ENCODE assay signal across 28 cellular contexts in the genomic region with DNA sequence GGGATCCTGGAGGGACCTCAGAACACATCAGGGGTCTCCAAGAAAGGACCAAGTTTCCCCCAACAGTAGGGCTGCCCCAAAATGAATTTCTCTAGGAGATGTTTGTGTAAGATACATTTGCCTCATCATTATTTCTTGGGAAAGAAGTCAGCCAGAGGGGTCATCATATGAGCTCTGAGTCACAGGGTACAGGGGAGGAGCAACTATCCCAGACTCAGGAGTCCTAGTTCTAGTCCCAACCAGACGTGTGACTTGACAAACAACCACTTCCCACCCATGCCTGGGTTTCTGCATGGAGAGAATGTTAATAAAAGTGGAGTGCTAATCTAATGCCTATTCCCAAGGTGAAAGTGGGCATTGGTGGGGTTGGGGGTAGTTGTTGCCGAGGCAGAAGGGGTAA.
DNase-seq lines count a peak whose midpoint lies in the region; ATAC-seq and TF ChIP-seq lines count a peak whose summit lies in the region.
"Had no signal": no experiment of that assay in that cellular context is flagged by ENCODE, and none has a peak within 500 bp of the region (broad histone marks: within the 10 kb centered on the region; RNA-seq: fewer than 3 reads in every experiment).

No MANE protein-coding gene starts in this region.

- TF ChIP-seq CTCF in mammary epithelial cell (conservative IDR thresholded peaks at IDR 0.05 in 1 of 2, IDR thresholded peaks at IDR 0.05 in 1 of 2; ENCODE audit: extremely low read depth in 1 of 2, insufficient read depth in 1 of 2, low read depth in 1 of 2, low read length in 2 of 2) (no peak), gastroesophageal sphincter (IDR thresholded peaks at IDR 0.05) (no peak), suprapubic skin (IDR thresholded peaks at IDR 0.05) (no peak)

- in situ Hi-C loops in mammary epithelial cell (cut with MboI; ENCODE audit: low sequenced_read_pairs in 2 of 2), result no loop called here

- no peaks in the 10 kb centered on the region for H3K27me3 ChIP-seq in mammary epithelial cell (ENCODE audit: insufficient read depth, low read length)
- H3K27me3 ChIP-seq in gastroesophageal sphincter, result peaks cover 9% of the 10 kb centered on the region
- peaks cover 8% of the 10 kb centered on the region for H3K27me3 ChIP-seq in suprapubic skin
- H3K27me3 ChIP-seq: adrenal gland, cardiac muscle cell, ovary, SJCRH30 had no signal

- dilution Hi-C loops in mammary epithelial cell (cut with HindIII; ENCODE audit: low sequenced_read_pairs), result no loop called here

- ATAC-seq in gastroesophageal sphincter, result peak; percentile 55
- no peak for ATAC-seq in HG03378 (IDR thresholded peaks at IDR 0.05; ENCODE audit: unreplicated experiment)
- ATAC-seq: activated T-cell treated with anti-CD3 and anti-CD28 coated beads, Interleukin-2, amount 50 U/mL, for 4 hours; HepG2 had no signal

- H3K9me3 ChIP-seq in mammary epithelial cell (replicated peaks; ENCODE audit: insufficient read depth, low read length), result no peaks in the 10 kb centered on the region
- H3K9me3 ChIP-seq in gastroesophageal sphincter, result no peaks in the 10 kb centered on the region
- H3K9me3 ChIP-seq in suprapubic skin, result no peaks in the 10 kb centered on the region
- H3K9me3 ChIP-seq: adrenal gland, ovary, SJCRH30 had no signal

- H3K27ac ChIP-seq in mammary epithelial cell (ENCODE audit: insufficient read depth, low read depth, low read length) (no peak overlapping the region), gastroesophageal sphincter (peak overlapping the region in 1 of 4 donors; percentile 3), suprapubic skin (peak overlapping the region; percentile 23)
- H3K27ac ChIP-seq: adrenal gland, C4-2B, cardiac muscle cell, ovary, SJCRH30 had no signal

- H3K36me3 ChIP-seq in mammary epithelial cell (ENCODE audit: insufficient read depth, low read length) (no peaks in the 10 kb centered on the region), gastroesophageal sphincter (no peaks in the 10 kb centered on the region), suprapubic skin (no peaks in the 10 kb centered on the region)
- H3K36me3 ChIP-seq: adrenal gland, cardiac muscle cell, ovary, SJCRH30 had no signal

- 95% methylated on average over 2 of the region's 2 CpGs for WGBS in mammary epithelial cell (ENCODE audit: low coverage, missing lambda C conversion rate)
- WGBS in gastroesophageal sphincter (ENCODE audit: low coverage in 1 of 2), 2 donors, result 71 to 83% methylated on average over 2 of the region's 2 CpGs
- 72% methylated on average over 2 of the region's 2 CpGs for WGBS in suprapubic skin

- TF ChIP-seq EP300 in gastroesophageal sphincter (IDR thresholded peaks at IDR 0.05), result no peak
- no peak for TF ChIP-seq EP300 in suprapubic skin (IDR thresholded peaks at IDR 0.05)

- H3K4me1 ChIP-seq in mammary epithelial cell (ENCODE audit: insufficient read depth, low read length) (no peaks in the 10 kb centered on the region), gastroesophageal sphincter (peaks cover 4 to 37% (median 13%) of the 10 kb centered on the region in 3 donors), suprapubic skin (peaks cover 38% of the 10 kb centered on the region)

- no peak overlapping the region for H3K4me2 ChIP-seq in mammary epithelial cell (ENCODE audit: insufficient read depth, low read depth, low read length)

- DNase-seq in HCEC 1CT, result peak; percentile 61
- DNase-seq in mammary epithelial cell, result peak; percentile 27
- no peak for DNase-seq in suprapubic skin (ENCODE audit: low spot score in 2 of 2)
- DNase-seq in SHP77 (lab: John Stamatoyannopoulos, UW), result no peak
- DNase-seq in glomerular visceral epithelial cell (ENCODE audit: extremely low spot score), result no peak
- DNase-seq: activated CD4-positive, alpha-beta T cell treated with anti-CD3 and anti-CD28 coated beads, Interleukin-2, amount 10 ng/mL, durations not matched to agents 7 days and 5 days; activated naive CD4-positive, alpha-beta T cell; activated T-cell treated with anti-CD3 and anti-CD28 coated beads, Interleukin-2, amount 50 U/mL, for 4 hours; adrenal gland; effector memory CD4-positive, alpha-beta T cell; GOT3; kidney; NCI-H1105; NCI-H2081 treated with DMSO at 0.1 percent for 48 hours; NCI-H774; nephron progenitor cell; ovary; retina; SJCRH30; stimulated activated CD4-positive, alpha-beta T cell treated with anti-CD3 and anti-CD28 coated beads, Interleukin-2, amount 100 ng/mL, for 24 hours; T1000 had no signal

- H3K4me3 ChIP-seq in mammary epithelial cell (replicated peaks in 1 of 3; ENCODE audit: insufficient read depth in 1 of 3, low read depth in 2 of 3, low read length in 3 of 3) (no peak overlapping the region), gastroesophageal sphincter (no peak overlapping the region), suprapubic skin (no peak overlapping the region)
- H3K4me3 ChIP-seq: adrenal gland, cardiac muscle cell, coronary artery, lung, ovary, SJCRH30 had no signal

- intact Hi-C loops in mammary epithelial cell (cut with micrococcal nuclease), result no loop called here

- BruUV-seq in mammary epithelial cell (replicated peaks; lab: Mats Ljungman, UMichigan), result no TSS peak

- H4K20me1 ChIP-seq in mammary epithelial cell (ENCODE audit: insufficient read depth, low read length), result no peaks in the 10 kb centered on the region

- CTCF ChIA-PET in mammary epithelial cell (lab: Charles Lee; ENCODE audit: low non-redundant PET), result no interaction called here

- no peaks in the 10 kb centered on the region for H3K79me2 ChIP-seq in mammary epithelial cell (ENCODE audit: insufficient read depth, low read length)

- H3K9ac ChIP-seq in mammary epithelial cell (ENCODE audit: insufficient read depth, low read length), result no peak overlapping the region

- TF ChIP-seq POLR2A in gastroesophageal sphincter (IDR thresholded peaks at IDR 0.05) (no peak), suprapubic skin (IDR thresholded peaks at IDR 0.05) (no peak)

- H2AFZ ChIP-seq in mammary epithelial cell (ENCODE audit: low read depth, low read length), result no peak overlapping the region

Comparison
In these comparisons a context has a peak if more than half of its experiments do, and no peak if none do; other contexts are left out.
1. DNase-seq: peak in HCEC 1CT (single experiment) and mammary epithelial cell (single experiment); none in suprapubic skin (0 of 2), SHP77 (0 of 2) and glomerular visceral epithelial cell (single experiment).